28 cellular contexts compared by ENCODE assay signal in the genomic region with DNA sequence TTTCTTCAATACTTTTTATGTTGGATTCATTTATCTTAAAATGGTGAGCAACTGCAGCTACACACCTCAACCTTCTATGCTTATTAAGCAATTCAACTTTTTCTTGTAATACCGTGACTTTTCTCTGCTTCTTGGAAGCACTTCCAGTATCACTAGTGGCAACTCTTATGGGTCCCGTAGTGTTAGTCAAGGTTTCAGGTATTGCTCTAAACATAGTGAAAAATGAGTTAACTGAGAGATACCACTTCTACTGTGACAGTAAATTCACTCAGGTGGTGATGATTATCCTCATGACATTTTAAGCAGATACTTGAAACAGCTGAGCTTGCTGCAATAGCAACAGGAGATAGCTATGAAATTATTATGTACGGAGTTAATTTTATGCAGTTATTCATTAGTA. TPM values are rescaled to one million over a fixed set of nuclear protein-coding genes. Genes with fewer than 3 reads are reported as not detected.
DNase-seq lines count a peak whose midpoint lies in the region; ATAC-seq, FAIRE-seq and TF ChIP-seq lines count a peak whose summit lies in the region.
"Had no signal": no experiment of that assay in that cellular context is flagged by ENCODE, and none has a peak within 500 bp of the region (broad histone marks: within the 10 kb centered on the region; RNA-seq: fewer than 3 reads in every experiment).

No MANE protein-coding gene starts in this region.

- peaks cover 51% of the 10 kb centered on the region for H3K4me1 Mint-ChIP-seq in activated CD4-positive, alpha-beta T cell treated with anti-CD3 and anti-CD28 coated beads, Interleukin-2, amount 10 ng/mL, durations not matched to agents 24 days and 14 days
- peaks cover 65% of the 10 kb centered on the region for H3K4me1 Mint-ChIP-seq in activated CD4-positive, alpha-beta T cell treated with anti-CD3 and anti-CD28 coated beads, Interleukin-2, amount 10 ng/mL, durations not matched to agents 7 days and 5 days
- H3K4me1 Mint-ChIP-seq in CD8-positive, alpha-beta T cell (ENCODE audit: low read depth) = peaks cover 89% of the 10 kb centered on the region
- peaks cover 65% of the 10 kb centered on the region for H3K4me1 Mint-ChIP-seq in activated T-helper 2 cell treated with anti-CD3 and anti-CD28 coated beads, Interferon-gamma antibody, Interleukin-2, Interleukin-4, amounts not matched to agents 10 μg/mL and 5 μg/mL and 100 μg/mL, durations not matched to agents 14 hours and 24 hours and 36 hours (ENCODE audit: low read depth)
- H3K4me1 Mint-ChIP-seq in natural killer cell = peaks cover 64 to 74% of the 10 kb centered on the region in 2 donors

- no peaks in the 10 kb centered on the region for H3K36me3 ChIP-seq in CD8-positive, alpha-beta T cell (ENCODE audit: insufficient read depth, low read length)

- intact Hi-C loops in activated CD4-positive, alpha-beta T cell treated with anti-CD3 and anti-CD28 coated beads, Interleukin-2, amount 10 ng/mL, durations not matched to agents 24 days and 14 days (cut with micrococcal nuclease) = loop anchor here (1.0 to 2.0 kb wide), 3 partner anchors 9 to 17 kb away; no protein-coding TSS in a partner anchor
- intact Hi-C loops in CD8-positive, alpha-beta T cell (cut with DNase I, micrococcal nuclease) = loop anchor here in 1 of 2 experiments (2.0 to 5.0 kb wide), 2 partner anchors 13 to 35 kb away; no protein-coding TSS in a partner anchor
- intact Hi-C loops in activated T-helper 2 cell treated with anti-CD3 and anti-CD28 coated beads, Interferon-gamma antibody, Interleukin-2, Interleukin-4, amounts not matched to agents 10 μg/mL and 5 μg/mL and 100 μg/mL, durations not matched to agents 14 hours and 24 hours and 36 hours (cut with micrococcal nuclease) = loop anchor here (1.0 to 2.0 kb wide), 3 partner anchors 13 to 24 kb away; no protein-coding TSS in a partner anchor
- intact Hi-C loops in natural killer cell (cut with micrococcal nuclease) = no loop called here

- H3K9me3 ChIP-seq in CD8-positive, alpha-beta T cell (ENCODE audit: low read length) = no peaks in the 10 kb centered on the region
- H3K9me3 ChIP-seq: A549, SJSA1 had no signal

- no peaks in the 10 kb centered on the region for H3K27me3 Mint-ChIP-seq in activated CD4-positive, alpha-beta T cell treated with anti-CD3 and anti-CD28 coated beads, Interleukin-2, amount 10 ng/mL, durations not matched to agents 24 days and 14 days
- no peaks in the 10 kb centered on the region for H3K27me3 Mint-ChIP-seq in activated CD4-positive, alpha-beta T cell treated with anti-CD3 and anti-CD28 coated beads, Interleukin-2, amount 10 ng/mL, durations not matched to agents 7 days and 5 days
- H3K27me3 Mint-ChIP-seq in CD8-positive, alpha-beta T cell (ENCODE audit: low read depth) = no peaks in the 10 kb centered on the region
- no peaks in the 10 kb centered on the region for H3K27me3 Mint-ChIP-seq in activated T-helper 2 cell treated with anti-CD3 and anti-CD28 coated beads, Interferon-gamma antibody, Interleukin-2, Interleukin-4, amounts not matched to agents 10 μg/mL and 5 μg/mL and 100 μg/mL, durations not matched to agents 14 hours and 24 hours and 36 hours (ENCODE audit: low read depth)
- no peaks in the 10 kb centered on the region for H3K27me3 Mint-ChIP-seq in natural killer cell (ENCODE audit: low read depth in 2 of 2)
- H3K27me3 Mint-ChIP-seq: CD8-positive, alpha-beta memory T cell; effector memory CD8-positive, alpha-beta T cell; type B pancreatic cell had no signal

- POLR2A ChIA-PET in activated CD4-positive, alpha-beta T cell treated with anti-CD3 and anti-CD28 coated beads, Interleukin-2, amount 10 ng/mL, durations not matched to agents 7 days and 5 days (lab: Charles Lee) = interaction anchor here (0.7 kb wide), 2 partner anchors 73 to 1027 kb away, joined by 3 read pairs; no protein-coding TSS in a partner anchor
- POLR2A ChIA-PET in CD8-positive, alpha-beta T cell (lab: Charles Lee) = interaction anchor here (1.2 to 1.5 kb wide), 2 partner anchors 20 to 24 kb away, joined by 3 read pairs; no protein-coding TSS in a partner anchor

- peak overlapping the region; percentile 59 for H3K27ac Mint-ChIP-seq in activated CD4-positive, alpha-beta T cell treated with anti-CD3 and anti-CD28 coated beads, Interleukin-2, amount 10 ng/mL, durations not matched to agents 24 days and 14 days
- H3K27ac Mint-ChIP-seq in activated CD4-positive, alpha-beta T cell treated with anti-CD3 and anti-CD28 coated beads, Interleukin-2, amount 10 ng/mL, durations not matched to agents 7 days and 5 days = no peak overlapping the region
- H3K27ac Mint-ChIP-seq in CD8-positive, alpha-beta T cell = peak overlapping the region; percentile 87
- H3K27ac Mint-ChIP-seq in activated T-helper 2 cell treated with anti-CD3 and anti-CD28 coated beads, Interferon-gamma antibody, Interleukin-2, Interleukin-4, amounts not matched to agents 10 μg/mL and 5 μg/mL and 100 μg/mL, durations not matched to agents 14 hours and 24 hours and 36 hours = peak overlapping the region; percentile 20
- peak overlapping the region; percentile 57 to 68 for H3K27ac Mint-ChIP-seq in natural killer cell
- H3K27ac Mint-ChIP-seq: effector memory CD8-positive, alpha-beta T cell; H9; mesothelial cell of epicardium; nephron; type B pancreatic cell had no signal

- no peak for FAIRE-seq in RCC 7860 (lab: Jason Lieb, UNC)
- FAIRE-seq: A549, GM19239, kidney had no signal

- no peak for DNase-seq in activated CD4-positive, alpha-beta T cell treated with anti-CD3 and anti-CD28 coated beads, Interleukin-2, amount 10 ng/mL, durations not matched to agents 24 days and 14 days
- DNase-seq in activated CD4-positive, alpha-beta T cell treated with anti-CD3 and anti-CD28 coated beads, Interleukin-2, amount 10 ng/mL, durations not matched to agents 7 days and 5 days = no peak
- DNase-seq in CD8-positive, alpha-beta T cell = no peak
- DNase-seq in activated T-helper 2 cell treated with anti-CD3 and anti-CD28 coated beads, Interferon-gamma antibody, Interleukin-2, Interleukin-4, amounts not matched to agents 10 μg/mL and 5 μg/mL and 100 μg/mL, durations not matched to agents 14 hours and 24 hours and 36 hours (ENCODE audit: low spot score) = no peak
- no peak for DNase-seq in natural killer cell
- no peak for DNase-seq in RCC 7860 (ENCODE audit: low spot score)
- no peak for DNase-seq in occipital lobe (lab: John Stamatoyannopoulos, UW)
- no peak for DNase-seq in HuH-7.5 (ENCODE audit: low spot score)
- DNase-seq: activated CD4-positive, alpha-beta T cell treated with anti-CD3 and anti-CD28 coated beads for 1 hour; AML-193; CD8-positive, alpha-beta memory T cell; cortex of kidney; effector memory CD8-positive, alpha-beta T cell; erythroblast; H9; head of caudate nucleus; kidney; NCI-H1417; NCI-H2081; NCI-H226; RPMI8226 had no signal

- H3K9me3 Mint-ChIP-seq in activated CD4-positive, alpha-beta T cell treated with anti-CD3 and anti-CD28 coated beads, Interleukin-2, amount 10 ng/mL, durations not matched to agents 24 days and 14 days = no peaks in the 10 kb centered on the region
- H3K9me3 Mint-ChIP-seq in activated CD4-positive, alpha-beta T cell treated with anti-CD3 and anti-CD28 coated beads, Interleukin-2, amount 10 ng/mL, durations not matched to agents 7 days and 5 days = no peaks in the 10 kb centered on the region
- H3K9me3 Mint-ChIP-seq in CD8-positive, alpha-beta T cell = no peaks in the 10 kb centered on the region
- H3K9me3 Mint-ChIP-seq in activated T-helper 2 cell treated with anti-CD3 and anti-CD28 coated beads, Interferon-gamma antibody, Interleukin-2, Interleukin-4, amounts not matched to agents 10 μg/mL and 5 μg/mL and 100 μg/mL, durations not matched to agents 14 hours and 24 hours and 36 hours = no peaks in the 10 kb centered on the region
- H3K9me3 Mint-ChIP-seq in natural killer cell = no peaks in the 10 kb centered on the region
- H3K9me3 Mint-ChIP-seq: CD8-positive, alpha-beta memory T cell; effector memory CD8-positive, alpha-beta T cell; H9; mesothelial cell of epicardium; nephron; type B pancreatic cell had no signal

- CTCF ChIA-PET in activated CD4-positive, alpha-beta T cell treated with anti-CD3 and anti-CD28 coated beads, Interleukin-2, amount 10 ng/mL, durations not matched to agents 7 days and 5 days (lab: Charles Lee) = interaction anchor here (0.6 kb wide), 1 partner anchor 21 kb away, joined by 6 read pairs; no protein-coding TSS in a partner anchor
- CTCF ChIA-PET in CD8-positive, alpha-beta T cell (lab: Charles Lee) = interaction anchor here (1.4 to 4.5 kb wide), 3 partner anchors 9 to 32 kb away, joined by 4 to 19 read pairs (median 7); no protein-coding TSS in a partner anchor

- H3K4me1 ChIP-seq in CD8-positive, alpha-beta T cell (ENCODE audit: insufficient read depth, low read length) = peaks cover 42% of the 10 kb centered on the region

- no peak for TF ChIP-seq CTCF in CD8-positive, alpha-beta T cell (IDR thresholded peaks at IDR 0.05)
- TF ChIP-seq CTCF in natural killer cell (IDR thresholded peaks at IDR 0.05) = no peak

- no peaks in the 10 kb centered on the region for H3K27me3 ChIP-seq in CD8-positive, alpha-beta T cell (ENCODE audit: insufficient read depth, low read length)
- H3K27me3 ChIP-seq: SJSA1 had no signal

- H3K36me3 Mint-ChIP-seq in activated CD4-positive, alpha-beta T cell treated with anti-CD3 and anti-CD28 coated beads, Interleukin-2, amount 10 ng/mL, durations not matched to agents 24 days and 14 days (ENCODE audit: low read depth) = peaks cover 44% of the 10 kb centered on the region
- peaks cover 50% of the 10 kb centered on the region for H3K36me3 Mint-ChIP-seq in activated CD4-positive, alpha-beta T cell treated with anti-CD3 and anti-CD28 coated beads, Interleukin-2, amount 10 ng/mL, durations not matched to agents 7 days and 5 days (ENCODE audit: low read depth)
- H3K36me3 Mint-ChIP-seq in CD8-positive, alpha-beta T cell = peaks cover 40% of the 10 kb centered on the region
- peaks cover 68% of the 10 kb centered on the region for H3K36me3 Mint-ChIP-seq in activated T-helper 2 cell treated with anti-CD3 and anti-CD28 coated beads, Interferon-gamma antibody, Interleukin-2, Interleukin-4, amounts not matched to agents 10 μg/mL and 5 μg/mL and 100 μg/mL, durations not matched to agents 14 hours and 24 hours and 36 hours (ENCODE audit: low read depth)
- no peaks in the 10 kb centered on the region for H3K36me3 Mint-ChIP-seq in natural killer cell

- H3K27ac ChIP-seq in CD8-positive, alpha-beta T cell (ENCODE audit: low read depth, low read length) = no peak overlapping the region
- H3K27ac ChIP-seq: A549, HL-60, SJSA1 had no signal

- peak overlapping the region; percentile 22 for H3K4me3 Mint-ChIP-seq in activated CD4-positive, alpha-beta T cell treated with anti-CD3 and anti-CD28 coated beads, Interleukin-2, amount 10 ng/mL, durations not matched to agents 24 days and 14 days
- H3K4me3 Mint-ChIP-seq in activated CD4-positive, alpha-beta T cell treated with anti-CD3 and anti-CD28 coated beads, Interleukin-2, amount 10 ng/mL, durations not matched to agents 7 days and 5 days = no peak overlapping the region
- H3K4me3 Mint-ChIP-seq in CD8-positive, alpha-beta T cell = peak overlapping the region; percentile 49
- H3K4me3 Mint-ChIP-seq in activated T-helper 2 cell treated with anti-CD3 and anti-CD28 coated beads, Interferon-gamma antibody, Interleukin-2, Interleukin-4, amounts not matched to agents 10 μg/mL and 5 μg/mL and 100 μg/mL, durations not matched to agents 14 hours and 24 hours and 36 hours (ENCODE audit: low read depth) = no peak overlapping the region
- H3K4me3 Mint-ChIP-seq in natural killer cell = no peak overlapping the region
- H3K4me3 Mint-ChIP-seq: effector memory CD8-positive, alpha-beta T cell; H9; mesothelial cell of epicardium; nephron; type B pancreatic cell had no signal

- H3K4me3 ChIP-seq in CD8-positive, alpha-beta T cell (ENCODE audit: low read depth, low read length) = no peak overlapping the region
- H3K4me3 ChIP-seq: A549, SJSA1 had no signal

- no peak for ATAC-seq in CD8-positive, alpha-beta T cell
- ATAC-seq in natural killer cell = no peak
- ATAC-seq: A549; effector memory CD8-positive, alpha-beta T cell had no signal

RNA-seq across cellular contexts. Expression of a gene that starts 18.9 kb away (rescaled TPM):
- 57.4 and 58.3 TPM in 2 replicates for total RNA-seq in activated CD4-positive, alpha-beta T cell treated with anti-CD3 and anti-CD28 coated beads, Interleukin-2, amount 10 ng/mL, durations not matched to agents 24 days and 14 days
- total RNA-seq in activated CD4-positive, alpha-beta T cell treated with anti-CD3 and anti-CD28 coated beads, Interleukin-2, amount 10 ng/mL, durations not matched to agents 7 days and 5 days = 10 to 100 TPM; 48.8 to 60.9 TPM
- 10 to 100 TPM; 56.1 to 56.5 TPM for total RNA-seq in CD8-positive, alpha-beta T cell
- 57.7 and 59.3 TPM in 2 replicates for total RNA-seq in activated T-helper 2 cell treated with anti-CD3 and anti-CD28 coated beads, Interferon-gamma antibody, Interleukin-2, Interleukin-4, amounts not matched to agents 10 μg/mL and 5 μg/mL and 100 μg/mL, durations not matched to agents 14 hours and 24 hours and 36 hours
- total RNA-seq in natural killer cell = 10 to 100 TPM; 54.8 to 61.8 (median 57.8) TPM
- 56.0 TPM for total RNA-seq in occipital lobe

RNA-seq across cellular contexts. Expression of a gene that starts 22.1 kb away (rescaled TPM):
- 86.3 and 86.7 TPM in 2 replicates for total RNA-seq in activated CD4-positive, alpha-beta T cell treated with anti-CD3 and anti-CD28 coated beads, Interleukin-2, amount 10 ng/mL, durations not matched to agents 24 days and 14 days
- total RNA-seq in activated CD4-positive, alpha-beta T cell treated with anti-CD3 and anti-CD28 coated beads, Interleukin-2, amount 10 ng/mL, durations not matched to agents 7 days and 5 days = 100 to 1,000 TPM; 148 to 208 TPM
- total RNA-seq in CD8-positive, alpha-beta T cell = 10 to 100 TPM; 28.1 to 31.3 TPM
- 115 and 129 TPM in 2 replicates for total RNA-seq in activated T-helper 2 cell treated with anti-CD3 and anti-CD28 coated beads, Interferon-gamma antibody, Interleukin-2, Interleukin-4, amounts not matched to agents 10 μg/mL and 5 μg/mL and 100 μg/mL, durations not matched to agents 14 hours and 24 hours and 36 hours
- total RNA-seq in natural killer cell (100 to 1,000 TPM in 1 of 3 donors, 10 to 100 TPM in 2; 81.0 to 123 (median 92.5) TPM), occipital lobe (2.7 TPM)

RNA-seq across cellular contexts. Expression of a gene that starts 24.7 kb away (rescaled TPM):
- 3.4 and 3.9 TPM in 2 replicates for total RNA-seq in activated CD4-positive, alpha-beta T cell treated with anti-CD3 and anti-CD28 coated beads, Interleukin-2, amount 10 ng/mL, durations not matched to agents 24 days and 14 days
- 1 to 10 TPM; 2.9 to 3.7 TPM for total RNA-seq in activated CD4-positive, alpha-beta T cell treated with anti-CD3 and anti-CD28 coated beads, Interleukin-2, amount 10 ng/mL, durations not matched to agents 7 days and 5 days
- total RNA-seq in CD8-positive, alpha-beta T cell = 1 to 10 TPM; 3.7 TPM
- 3.4 and 4.0 TPM in 2 replicates for total RNA-seq in activated T-helper 2 cell treated with anti-CD3 and anti-CD28 coated beads, Interferon-gamma antibody, Interleukin-2, Interleukin-4, amounts not matched to agents 10 μg/mL and 5 μg/mL and 100 μg/mL, durations not matched to agents 14 hours and 24 hours and 36 hours
- 1 to 10 TPM; 3.6 to 5.5 (median 4.9) TPM for total RNA-seq in natural killer cell
- 2.7 TPM for total RNA-seq in occipital lobe

Comparison
In these comparisons a context has a peak if more than half of its experiments do, and no peak if none do; other contexts are left out.
1. H3K4me3 Mint-ChIP-seq: peak in activated CD4-positive, alpha-beta T cell treated with anti-CD3 and anti-CD28 coated beads, Interleukin-2, amount 10 ng/mL, durations not matched to agents 24 days and 14 days (single experiment) and CD8-positive, alpha-beta T cell (single experiment); none in activated CD4-positive, alpha-beta T cell treated with anti-CD3 and anti-CD28 coated beads, Interleukin-2, amount 10 ng/mL, durations not matched to agents 7 days and 5 days (single experiment), activated T-helper 2 cell treated with anti-CD3 and anti-CD28 coated beads, Interferon-gamma antibody, Interleukin-2, Interleukin-4, amounts not matched to agents 10 μg/mL and 5 μg/mL and 100 μg/mL, durations not matched to agents 14 hours and 24 hours and 36 hours (single experiment) and natural killer cell (single experiment).